8 cellular contexts compared by ENCODE assay signal in genomic region chr2:85409719-85410583, GRCh38. TPM values are rescaled to one million over a fixed set of nuclear protein-coding genes. Genes with fewer than 3 reads are reported as not detected.
DNase-seq lines count a peak whose midpoint lies in the region; ATAC-seq, FAIRE-seq and TF ChIP-seq lines count a peak whose summit lies in the region.

Gene CAPG, minus strand, starts transcription at chr2:85410366. Its CDS starts 8,221 bp downstream, at chr2:85402145.

- peak within 1 kb of the TSS; percentile 80 for H3K27ac ChIP-seq in PC-3 (ENCODE audit: low read length)
- no peak within 1 kb of the TSS for H3K27ac ChIP-seq in astrocyte (ENCODE audit: low read depth, low read length)
- no peak within 1 kb of the TSS for H3K27ac ChIP-seq in WERI-Rb-1

- no peaks in the 10 kb centered on the region for H3K9me2 ChIP-seq in PC-3 (replicated peaks; ENCODE audit: low read length)

- ATAC-seq in HG02870 (IDR thresholded peaks at IDR 0.05; ENCODE audit: unreplicated experiment): peak; percentile 56
- peak; percentile 93 for ATAC-seq in PC-3

- H3K9me3 ChIP-seq in PC-3 (ENCODE audit: low read length): no peaks in the 10 kb centered on the region
- H3K9me3 ChIP-seq in astrocyte (ENCODE audit: insufficient read depth, low read depth, low read length): no peaks in the 10 kb centered on the region
- H3K9me3 ChIP-seq in WERI-Rb-1 (ENCODE audit: severe bottlenecking): no peaks in the 10 kb centered on the region

- no peaks in the 10 kb centered on the region for H4K20me1 ChIP-seq in PC-3 (ENCODE audit: low read length)
- H4K20me1 ChIP-seq in astrocyte (ENCODE audit: insufficient read depth, low read length): peaks cover 22% of the 10 kb centered on the region

- H3K4me2 ChIP-seq in PC-3 (ENCODE audit: low read length) (peak within 1 kb of the TSS; percentile 87), astrocyte (ENCODE audit: low read length) (peak within 1 kb of the TSS; percentile 40)

- FAIRE-seq in astrocyte (lab: Jason Lieb, UNC): no peak

- CTCF ChIA-PET in PC-3 (lab: Charles Lee): no interaction called here

- peak within 1 kb of the TSS; percentile 67 for H3K4me3 ChIP-seq in PC-3 (ENCODE audit: low read length)
- no peak within 1 kb of the TSS for H3K4me3 ChIP-seq in astrocyte (ENCODE audit: insufficient read depth, low read depth, low read length)
- H3K4me3 ChIP-seq in lower leg skin (ENCODE audit: low read depth, poor library complexity, severe bottlenecking): no peak within 1 kb of the TSS
- no peak within 1 kb of the TSS for H3K4me3 ChIP-seq in WERI-Rb-1 (ENCODE audit: low read depth, low read length)

- no peak within 1 kb of the TSS for H3K27ac Mint-ChIP-seq in astrocyte (ENCODE audit: unreplicated experiment)

- POLR2A ChIA-PET in PC-3 (lab: Charles Lee; ENCODE audit: unreplicated experiment): interaction anchor here (0.6 to 0.7 kb wide), 2 partner anchors 22 to 168 kb away, joined by 3 read pairs; no protein-coding TSS in a partner anchor

- H2AFZ ChIP-seq in PC-3 (ENCODE audit: low read length) (peak within 1 kb of the TSS; percentile 84), astrocyte (ENCODE audit: low read depth, low read length) (no peak within 1 kb of the TSS)

- no peaks in the 10 kb centered on the region for H3K27me3 Mint-ChIP-seq in astrocyte (ENCODE audit: low read depth, unreplicated experiment)

- no peaks in the 10 kb centered on the region for H3F3A ChIP-seq in PC-3 (ENCODE audit: low read length, unreplicated experiment)

- no peak within 1 kb of the TSS for H3K4me3 Mint-ChIP-seq in astrocyte (ENCODE audit: unreplicated experiment)

- H3K4me1 Mint-ChIP-seq in astrocyte (ENCODE audit: low read depth, unreplicated experiment): peaks cover 9% of the 10 kb centered on the region

- H3K9ac ChIP-seq in PC-3 (ENCODE audit: low read length): peak within 1 kb of the TSS; percentile 71
- H3K9ac ChIP-seq in astrocyte (ENCODE audit: low read length): no peak within 1 kb of the TSS

- TSS peak; percentile 88 for BruUV-seq in PC-3 (replicated peaks; lab: Mats Ljungman, UMichigan)

- no peaks in the 10 kb centered on the region for H3K9me3 Mint-ChIP-seq in astrocyte (ENCODE audit: unreplicated experiment)

- peaks cover 27% of the 10 kb centered on the region for H3K4me1 ChIP-seq in PC-3 (ENCODE audit: insufficient read depth, low read length)
- H3K4me1 ChIP-seq in astrocyte (ENCODE audit: insufficient read depth, low read length): peaks cover 24% of the 10 kb centered on the region

- peak; percentile 85 for DNase-seq in PC-3
- DNase-seq in astrocyte (ENCODE audit: low read depth): no peak
- DNase-seq in lower leg skin (ENCODE audit: low spot score in 2 of 2): peak; percentile 80 to 95
- DNase-seq in WERI-Rb-1: no peak
- no peak for DNase-seq in posterior cingulate gyrus

- no peaks in the 10 kb centered on the region for H3K36me3 Mint-ChIP-seq in astrocyte (ENCODE audit: low read depth, unreplicated experiment)

- 16 to 24% methylated on average over 11 to 12 of the region's 12 CpGs for WGBS in lower leg skin, 2 donors

- H3K36me3 ChIP-seq in PC-3 (ENCODE audit: low read depth, low read length) (no peaks in the 10 kb centered on the region), astrocyte (ENCODE audit: insufficient read depth, low read length) (no peaks in the 10 kb centered on the region), WERI-Rb-1 (no peaks in the 10 kb centered on the region)

- TF ChIP-seq POLR2A in GM18526 (IDR thresholded peaks at IDR 0.05; ENCODE audit: extremely low read depth, insufficient read length) (peak; percentile 50), lower leg skin (IDR thresholded peaks at IDR 0.05) (no peak)

- TF ChIP-seq CTCF in PC-3 (conservative IDR thresholded peaks at IDR 0.05; ENCODE audit: low read depth, low read length) (no peak), astrocyte (IDR thresholded peaks at IDR 0.05; ENCODE audit: insufficient read depth, low read depth, low read length) (no peak), lower leg skin (IDR thresholded peaks at IDR 0.05) (no peak), subcutaneous adipose tissue (IDR thresholded peaks at IDR 0.05; ENCODE audit: low read depth) (no peak), WERI-Rb-1 (IDR thresholded peaks at IDR 0.05; ENCODE audit: low read depth, low read length) (no peak)

- H3K79me2 ChIP-seq in PC-3 (ENCODE audit: low read length): peaks cover 25% of the 10 kb centered on the region
- peaks cover 49% of the 10 kb centered on the region for H3K79me2 ChIP-seq in astrocyte (ENCODE audit: insufficient read depth, low read length)

- intact Hi-C loops in PC-3 (cut with micrococcal nuclease) (loop anchor here (5.0 kb wide), 1 partner anchor 58 kb away; the partner anchor contains the start of genes ELMOD3 and RETSAT), lower leg skin (cut with DNase I; ENCODE audit: low total_unique reads) (no loop called here), posterior cingulate gyrus (cut with DNase I) (no loop called here)

- H3K27me3 ChIP-seq in PC-3 (ENCODE audit: low read length) (no peaks in the 10 kb centered on the region), astrocyte (ENCODE audit: insufficient read depth, low read length) (no peaks in the 10 kb centered on the region), WERI-Rb-1 (ENCODE audit: insufficient read depth, low read depth, severe bottlenecking) (no peaks in the 10 kb centered on the region)

RNA-seq across cellular contexts. Expression of gene CAPG, which starts in this region (rescaled TPM):
- total RNA-seq in PC-3 (2014; rRNA removed) (221 and 260 TPM in 2 replicates), astrocyte (59.3 and 68.2 TPM in 2 replicates), lower leg skin (100 to 1,000 TPM; 177 to 272 (median 232) TPM), subcutaneous adipose tissue (100 to 1,000 TPM in 2 of 4 donors, 10 to 100 TPM in 2; 80.7 to 616 (median 167) TPM)

Comparison
In these comparisons a context has a peak if more than half of its experiments do, and no peak if none do; other contexts are left out.
1. DNase-seq: peak in PC-3 (single experiment) and lower leg skin (2 of 2); none in astrocyte (single experiment), WERI-Rb-1 (single experiment) and posterior cingulate gyrus (0 of 10).